ENCODE assay signal across 1 cellular context in the genomic region with DNA sequence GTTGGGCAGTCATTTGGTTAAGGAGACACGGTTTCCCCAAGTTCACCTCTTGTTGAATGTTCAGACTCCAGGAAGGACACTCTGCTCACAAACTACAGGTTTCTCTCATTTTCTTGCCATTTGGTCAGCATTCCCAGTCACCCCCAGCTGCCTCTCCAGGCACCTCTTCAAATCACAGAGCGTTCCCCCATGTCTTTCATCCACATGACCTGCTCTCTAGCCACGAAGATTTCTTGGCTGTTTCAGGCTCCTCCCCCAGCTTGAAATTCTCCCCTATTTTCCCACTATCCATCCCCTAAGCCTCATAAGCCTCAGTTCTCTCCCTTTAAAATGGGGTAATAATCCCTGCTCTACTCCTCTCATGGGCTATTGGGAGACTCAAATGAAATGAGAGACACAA.
TF ChIP-seq lines count a peak whose summit lies in the region.

No MANE protein-coding gene starts in this region.

TF ChIP-seq in WTC11, 78 proteins besides CTCF, POLR2A, EP300 and RAD21 (continued from another document):
- TF ChIP-seq, protein P1, sequence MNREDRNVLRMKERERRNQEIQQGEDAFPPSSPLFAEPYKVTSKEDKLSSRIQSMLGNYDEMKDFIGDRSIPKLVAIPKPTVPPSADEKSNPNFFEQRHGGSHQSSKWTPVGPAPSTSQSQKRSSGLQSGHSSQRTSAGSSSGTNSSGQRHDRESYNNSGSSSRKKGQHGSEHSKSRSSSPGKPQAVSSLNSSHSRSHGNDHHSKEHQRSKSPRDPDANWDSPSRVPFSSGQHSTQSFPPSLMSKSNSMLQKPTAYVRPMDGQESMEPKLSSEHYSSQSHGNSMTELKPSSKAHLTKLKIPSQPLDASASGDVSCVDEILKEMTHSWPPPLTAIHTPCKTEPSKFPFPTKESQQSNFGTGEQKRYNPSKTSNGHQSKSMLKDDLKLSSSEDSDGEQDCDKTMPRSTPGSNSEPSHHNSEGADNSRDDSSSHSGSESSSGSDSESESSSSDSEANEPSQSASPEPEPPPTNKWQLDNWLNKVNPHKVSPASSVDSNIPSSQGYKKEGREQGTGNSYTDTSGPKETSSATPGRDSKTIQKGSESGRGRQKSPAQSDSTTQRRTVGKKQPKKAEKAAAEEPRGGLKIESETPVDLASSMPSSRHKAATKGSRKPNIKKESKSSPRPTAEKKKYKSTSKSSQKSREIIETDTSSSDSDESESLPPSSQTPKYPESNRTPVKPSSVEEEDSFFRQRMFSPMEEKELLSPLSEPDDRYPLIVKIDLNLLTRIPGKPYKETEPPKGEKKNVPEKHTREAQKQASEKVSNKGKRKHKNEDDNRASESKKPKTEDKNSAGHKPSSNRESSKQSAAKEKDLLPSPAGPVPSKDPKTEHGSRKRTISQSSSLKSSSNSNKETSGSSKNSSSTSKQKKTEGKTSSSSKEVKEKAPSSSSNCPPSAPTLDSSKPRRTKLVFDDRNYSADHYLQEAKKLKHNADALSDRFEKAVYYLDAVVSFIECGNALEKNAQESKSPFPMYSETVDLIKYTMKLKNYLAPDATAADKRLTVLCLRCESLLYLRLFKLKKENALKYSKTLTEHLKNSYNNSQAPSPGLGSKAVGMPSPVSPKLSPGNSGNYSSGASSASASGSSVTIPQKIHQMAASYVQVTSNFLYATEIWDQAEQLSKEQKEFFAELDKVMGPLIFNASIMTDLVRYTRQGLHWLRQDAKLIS (CRISPR knock-in tag; IDR thresholded peaks at IDR 0.05; ENCODE audit: borderline replicate concordance), result no peak
- TF ChIP-seq ZNF416 (CRISPR knock-in tag; IDR thresholded peaks at IDR 0.05), result no peak
- TF ChIP-seq HMGA2 (CRISPR knock-in tag; IDR thresholded peaks at IDR 0.05), result no peak
- TF ChIP-seq ZBTB21 (CRISPR knock-in tag; IDR thresholded peaks at IDR 0.05; ENCODE audit: borderline replicate concordance), result no peak
